ENCODE assay signal across 8 cellular contexts in the genomic region with DNA sequence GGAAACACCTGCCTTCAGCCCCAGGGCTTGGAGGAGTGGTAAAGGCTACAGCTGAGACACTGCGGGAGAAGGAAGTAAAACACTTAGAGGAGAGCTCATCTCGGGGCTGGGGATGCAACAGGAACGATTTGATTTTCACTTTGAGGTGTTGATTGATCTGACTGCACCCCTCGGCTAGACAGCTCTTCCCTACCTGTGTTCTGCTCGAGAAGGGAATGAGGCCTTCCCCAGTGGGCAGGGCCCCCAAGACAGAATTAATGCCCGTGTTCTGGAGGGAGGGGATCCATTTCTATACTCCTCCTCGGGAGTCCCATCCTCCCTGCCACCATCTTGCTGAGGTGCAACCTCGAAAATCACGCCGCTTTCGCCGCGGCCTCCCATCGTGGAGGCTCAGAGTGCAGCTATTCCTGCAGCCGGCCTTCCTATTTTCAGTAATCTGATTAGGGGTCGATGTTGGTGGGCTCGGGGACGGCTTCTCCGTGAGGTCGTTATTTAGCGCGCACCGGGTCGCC. TPM values are rescaled to one million over a fixed set of nuclear protein-coding genes. Genes with fewer than 3 reads are reported as not detected.
DNase-seq lines count a peak whose midpoint lies in the region; ATAC-seq and TF ChIP-seq lines count a peak whose summit lies in the region.

No MANE protein-coding gene starts in this region.

- no peaks in the 10 kb centered on the region for H3K9me3 ChIP-seq in CD4-positive, alpha-beta T cell (ENCODE audit: control insufficient read depth, low read length)
- no peaks in the 10 kb centered on the region for H3K9me3 ChIP-seq in duodenal mucosa (ENCODE audit: control insufficient read depth in 1 of 2, low read length in 2 of 2)

- ATAC-seq in CD4-positive, alpha-beta T cell (ENCODE audit: poor library complexity), result no peak
- ATAC-seq in natural killer cell treated with Interleukin-12 subunit alpha and Interleukin-12 subunit beta and Interleukin-15 and Interleukin-18, amount 100 ng/mL, for 72 hours, result no peak
- ATAC-seq in GM21360 (IDR thresholded peaks at IDR 0.05; ENCODE audit: unreplicated experiment) (no peak), GM18858 (IDR thresholded peaks at IDR 0.05; ENCODE audit: unreplicated experiment) (no peak)

- no peak for TF ChIP-seq POLR2A in NB4 (IDR thresholded peaks at IDR 0.05; ENCODE audit: extremely low read depth, insufficient read length)

- H3K4me3 ChIP-seq in NB4 (ENCODE audit: low read depth, low read length) (peak overlapping the region; percentile 73), duodenal mucosa (ENCODE audit: low read depth in 1 of 2, low read length in 2 of 2) (peak overlapping the region; percentile 77 to 86)

- TF ChIP-seq CTCF in CD4-positive, alpha-beta T cell (IDR thresholded peaks at IDR 0.05), result no peak
- TF ChIP-seq CTCF in NB4 (IDR thresholded peaks at IDR 0.05; ENCODE audit: low read depth, low read length), result no peak

- no peaks in the 10 kb centered on the region for H3K27me3 ChIP-seq in CD4-positive, alpha-beta T cell (ENCODE audit: control insufficient read depth, insufficient read depth, low read length)
- H3K27me3 ChIP-seq in duodenal mucosa (ENCODE audit: control insufficient read depth in 1 of 2, insufficient read depth in 2 of 2, low read length in 2 of 2), result no peaks in the 10 kb centered on the region

- peak in 1 of 10 experiments; percentile 24 for DNase-seq in CD4-positive, alpha-beta T cell
- DNase-seq in NB4 (ENCODE audit: low read depth) (peak; percentile 55), 8988T (no peak), kidney glomerular epithelial cell (lab: John Stamatoyannopoulos, UW) (no peak)
- DNase-seq in natural killer cell treated with Interleukin-12 subunit alpha and Interleukin-12 subunit beta and Interleukin-15 and Interleukin-18, amount 100 ng/mL, for 72 hours (ENCODE audit: low spot score), result no peak

- peaks cover 54 to 61% of the 10 kb centered on the region in 2 donors for H3K4me1 ChIP-seq in duodenal mucosa (ENCODE audit: control insufficient read depth in 1 of 2, insufficient read depth in 2 of 2, low read length in 2 of 2)

- H3K27ac Mint-ChIP-seq in CD4-positive, alpha-beta T cell, result peak overlapping the region; percentile 81
- H3K27ac Mint-ChIP-seq in natural killer cell treated with Interleukin-12 subunit alpha and Interleukin-12 subunit beta and Interleukin-15 and Interleukin-18, amount 100 ng/mL, for 72 hours, result peak overlapping the region; percentile 93 to 99

- POLR2A ChIA-PET in CD4-positive, alpha-beta T cell (lab: Charles Lee), result interaction anchor here (0.6 to 6.0 kb wide), 9 partner anchors 17 to 136 kb away, joined by 3 to 114 read pairs (median 11); a partner anchor contains a TSS

- H3K27ac ChIP-seq in CD4-positive, alpha-beta T cell (ENCODE audit: low read depth, low read length), result peak overlapping the region; percentile 86
- H3K27ac ChIP-seq in duodenal mucosa (ENCODE audit: low read depth, low read length), result peak overlapping the region; percentile 28

- H3K4me3 Mint-ChIP-seq in CD4-positive, alpha-beta T cell, result peak overlapping the region; percentile 77
- H3K4me3 Mint-ChIP-seq in natural killer cell treated with Interleukin-12 subunit alpha and Interleukin-12 subunit beta and Interleukin-15 and Interleukin-18, amount 100 ng/mL, for 72 hours, result peak overlapping the region; percentile 98

- peak overlapping the region; percentile 80 to 87 for H3K9ac ChIP-seq in duodenal mucosa (ENCODE audit: low read depth in 1 of 2, low read length in 2 of 2)

- H3K4me1 Mint-ChIP-seq in CD4-positive, alpha-beta T cell (ENCODE audit: low read depth), result peaks cover 66% of the 10 kb centered on the region
- H3K4me1 Mint-ChIP-seq in natural killer cell treated with Interleukin-12 subunit alpha and Interleukin-12 subunit beta and Interleukin-15 and Interleukin-18, amount 100 ng/mL, for 72 hours (ENCODE audit: low read depth in 2 of 2), result peaks cover 62 to 63% of the 10 kb centered on the region in 2 donors

- no peaks in the 10 kb centered on the region for H3K36me3 ChIP-seq in duodenal mucosa (ENCODE audit: control insufficient read depth in 1 of 2, insufficient read depth in 2 of 2, low read length in 2 of 2)

- H3K9me3 Mint-ChIP-seq in CD4-positive, alpha-beta T cell, result no peaks in the 10 kb centered on the region
- no peaks in the 10 kb centered on the region for H3K9me3 Mint-ChIP-seq in natural killer cell treated with Interleukin-12 subunit alpha and Interleukin-12 subunit beta and Interleukin-15 and Interleukin-18, amount 100 ng/mL, for 72 hours

- intact Hi-C loops in CD4-positive, alpha-beta T cell (cut with DNase I, micrococcal nuclease), result loop anchor here (2.0 to 10.0 kb wide), 9 partner anchors 20 to 498 kb away; a partner anchor contains a TSS

- CTCF ChIA-PET in CD4-positive, alpha-beta T cell (lab: Charles Lee), result interaction anchor here (4.6 kb wide), 1 partner anchor 43 kb away, joined by 69 read pairs; no protein-coding TSS in a partner anchor

- peaks cover 39% of the 10 kb centered on the region for H3K36me3 Mint-ChIP-seq in CD4-positive, alpha-beta T cell (ENCODE audit: low read depth)
- H3K36me3 Mint-ChIP-seq in natural killer cell treated with Interleukin-12 subunit alpha and Interleukin-12 subunit beta and Interleukin-15 and Interleukin-18, amount 100 ng/mL, for 72 hours, result peaks cover 10% of the 10 kb centered on the region

- H3K27me3 Mint-ChIP-seq in CD4-positive, alpha-beta T cell, result no peaks in the 10 kb centered on the region
- H3K27me3 Mint-ChIP-seq in natural killer cell treated with Interleukin-12 subunit alpha and Interleukin-12 subunit beta and Interleukin-15 and Interleukin-18, amount 100 ng/mL, for 72 hours, result no peaks in the 10 kb centered on the region

RNA-seq across cellular contexts. Expression of a gene that starts 2.4 kb away (rescaled TPM):
- 10 to 100 TPM; 23.6 to 23.7 TPM for total RNA-seq in CD4-positive, alpha-beta T cell
- 100 to 1,000 TPM; 158 to 191 TPM for total RNA-seq in natural killer cell treated with Interleukin-12 subunit alpha and Interleukin-12 subunit beta and Interleukin-15 and Interleukin-18, amount 100 ng/mL, for 72 hours

Comparison
In these comparisons a context has a peak if more than half of its experiments do, and no peak if none do; other contexts are left out.
1. RNA of a gene that starts 2.4 kb away (total RNA-seq): 158 to 191 TPM in natural killer cell treated with Interleukin-12 subunit alpha and Interleukin-12 subunit beta and Interleukin-15 and Interleukin-18, amount 100 ng/mL, for 72 hours; 23.6 to 23.7 TPM in CD4-positive, alpha-beta T cell; every median in the first group is over 4 times any median in the second.